ENCODE assay signal across 9 cellular contexts in the genomic region with DNA sequence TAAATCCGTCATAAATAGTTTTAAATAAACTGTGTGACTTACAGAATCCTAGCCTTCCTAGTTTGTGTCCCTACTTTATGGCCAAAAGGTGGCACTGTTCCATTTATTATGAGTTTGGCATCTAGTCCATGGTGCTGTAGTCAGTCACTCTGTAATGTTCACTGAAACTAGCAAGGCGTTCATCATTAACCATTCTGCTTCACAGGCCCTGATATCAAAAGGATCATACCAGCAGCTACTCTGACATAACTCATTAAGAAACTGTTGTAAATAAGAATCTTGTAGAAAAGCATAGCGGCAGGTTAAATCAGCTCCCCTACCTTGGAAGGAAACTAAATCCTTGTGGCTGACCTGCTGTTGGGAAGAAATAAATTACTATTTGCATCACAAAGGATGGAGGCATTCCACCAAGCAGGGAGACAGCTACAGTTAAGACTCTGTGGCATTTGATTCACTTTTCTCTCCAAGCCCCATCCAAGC.
DNase-seq lines count a peak whose midpoint lies in the region; ATAC-seq and TF ChIP-seq lines count a peak whose summit lies in the region.
"Had no signal": no experiment of that assay in that cellular context is flagged by ENCODE, and none has a peak within 500 bp of the region (broad histone marks: within the 10 kb centered on the region; RNA-seq: fewer than 3 reads in every experiment).

No MANE protein-coding gene starts in this region.

- no peak for TF ChIP-seq EP300 in tibial nerve (IDR thresholded peaks at IDR 0.05)

- no peak overlapping the region for H3K27ac Mint-ChIP-seq in activated T-helper 2 cell treated with anti-CD3 and anti-CD28 coated beads, Interferon-gamma antibody, Interleukin-2, Interleukin-4, amounts not matched to agents 10 μg/mL and 5 μg/mL and 100 μg/mL, durations not matched to agents 14 hours and 24 hours and 36 hours
- H3K27ac Mint-ChIP-seq: CD4-positive, CD25-positive, alpha-beta regulatory T cell had no signal

- intact Hi-C loops in activated T-helper 2 cell treated with anti-CD3 and anti-CD28 coated beads, Interferon-gamma antibody, Interleukin-2, Interleukin-4, amounts not matched to agents 10 μg/mL and 5 μg/mL and 100 μg/mL, durations not matched to agents 14 hours and 24 hours and 36 hours (cut with micrococcal nuclease) = no loop called here

- no peak for TF ChIP-seq POLR2A in tibial nerve (IDR thresholded peaks at IDR 0.05)

- H3K27ac ChIP-seq in HUES6 (ENCODE audit: low read depth, low read length) (no peak overlapping the region), right atrium auricular region (no peak overlapping the region), tibial nerve (no peak overlapping the region)

- no peaks in the 10 kb centered on the region for H3K27me3 ChIP-seq in HUES6 (ENCODE audit: control insufficient read depth, insufficient read depth, low read length)
- H3K27me3 ChIP-seq in right atrium auricular region = no peaks in the 10 kb centered on the region
- H3K27me3 ChIP-seq in tibial nerve = no peaks in the 10 kb centered on the region

- H3K36me3 ChIP-seq in HUES6 (ENCODE audit: control insufficient read depth, insufficient read depth, low read length) = no peaks in the 10 kb centered on the region
- no peaks in the 10 kb centered on the region for H3K36me3 ChIP-seq in right atrium auricular region
- no peaks in the 10 kb centered on the region for H3K36me3 ChIP-seq in tibial nerve

- no peak for ATAC-seq in HG03025 (IDR thresholded peaks at IDR 0.05; ENCODE audit: low FRiP score, unreplicated experiment)

- no peaks in the 10 kb centered on the region for H3K4me1 Mint-ChIP-seq in activated T-helper 2 cell treated with anti-CD3 and anti-CD28 coated beads, Interferon-gamma antibody, Interleukin-2, Interleukin-4, amounts not matched to agents 10 μg/mL and 5 μg/mL and 100 μg/mL, durations not matched to agents 14 hours and 24 hours and 36 hours (ENCODE audit: low read depth)
- H3K4me1 Mint-ChIP-seq: CD4-positive, CD25-positive, alpha-beta regulatory T cell had no signal

- DNase-seq in NCI-H748 (lab: John Stamatoyannopoulos, UW; ENCODE audit: unreplicated experiment) (peak; percentile 18), NCI-H748 treated with DMSO at 0.1 percent for 48 hours (lab: John Stamatoyannopoulos, UW) (no peak), SK-N-DZ (ENCODE audit: low spot score) (peak; percentile 20), right atrium auricular region (ENCODE audit: low spot score) (no peak), tibial nerve (ENCODE audit: low spot score in 2 of 2) (peak in 1 of 2 donors; percentile 28)
- DNase-seq in activated T-helper 2 cell treated with anti-CD3 and anti-CD28 coated beads, Interferon-gamma antibody, Interleukin-2, Interleukin-4, amounts not matched to agents 10 μg/mL and 5 μg/mL and 100 μg/mL, durations not matched to agents 14 hours and 24 hours and 36 hours (ENCODE audit: low spot score) = no peak

- H3K4me3 ChIP-seq in HUES6 (ENCODE audit: low read depth, low read length) (peak overlapping the region; percentile 49), right atrium auricular region (no peak overlapping the region), tibial nerve (no peak overlapping the region)

- TF ChIP-seq CTCF in right atrium auricular region (IDR thresholded peaks at IDR 0.05) = peak; percentile 17 to 63
- peak in 4 of 5 experiments; percentile 12 to 45 (median 42) for TF ChIP-seq CTCF in tibial nerve (IDR thresholded peaks at IDR 0.05)

- no peak overlapping the region for H3K4me3 Mint-ChIP-seq in activated T-helper 2 cell treated with anti-CD3 and anti-CD28 coated beads, Interferon-gamma antibody, Interleukin-2, Interleukin-4, amounts not matched to agents 10 μg/mL and 5 μg/mL and 100 μg/mL, durations not matched to agents 14 hours and 24 hours and 36 hours (ENCODE audit: low read depth)
- H3K4me3 Mint-ChIP-seq: CD4-positive, CD25-positive, alpha-beta regulatory T cell had no signal

- H3K9ac ChIP-seq in HUES6 (ENCODE audit: low read length) = no peak overlapping the region

- H3K27me3 Mint-ChIP-seq in activated T-helper 2 cell treated with anti-CD3 and anti-CD28 coated beads, Interferon-gamma antibody, Interleukin-2, Interleukin-4, amounts not matched to agents 10 μg/mL and 5 μg/mL and 100 μg/mL, durations not matched to agents 14 hours and 24 hours and 36 hours (ENCODE audit: low read depth) = no peaks in the 10 kb centered on the region
- H3K27me3 Mint-ChIP-seq: CD4-positive, CD25-positive, alpha-beta regulatory T cell had no signal

- WGBS in tibial nerve, 2 donors = 12 to 21% methylated on average over 3 of the region's 3 CpGs

- peaks cover 14% of the 10 kb centered on the region for H3K4me1 ChIP-seq in HUES6 (ENCODE audit: control insufficient read depth, insufficient read depth, low read length)
- H3K4me1 ChIP-seq in right atrium auricular region = no peaks in the 10 kb centered on the region
- H3K4me1 ChIP-seq in tibial nerve = no peaks in the 10 kb centered on the region

- H3K9me3 ChIP-seq in HUES6 (ENCODE audit: control insufficient read depth, insufficient read depth, low read depth, low read length) (no peaks in the 10 kb centered on the region), right atrium auricular region (no peaks in the 10 kb centered on the region), tibial nerve (no peaks in the 10 kb centered on the region)

- no peaks in the 10 kb centered on the region for H3K36me3 Mint-ChIP-seq in activated T-helper 2 cell treated with anti-CD3 and anti-CD28 coated beads, Interferon-gamma antibody, Interleukin-2, Interleukin-4, amounts not matched to agents 10 μg/mL and 5 μg/mL and 100 μg/mL, durations not matched to agents 14 hours and 24 hours and 36 hours (ENCODE audit: low read depth)
- H3K36me3 Mint-ChIP-seq: CD4-positive, CD25-positive, alpha-beta regulatory T cell had no signal

- H3K9me3 Mint-ChIP-seq in activated T-helper 2 cell treated with anti-CD3 and anti-CD28 coated beads, Interferon-gamma antibody, Interleukin-2, Interleukin-4, amounts not matched to agents 10 μg/mL and 5 μg/mL and 100 μg/mL, durations not matched to agents 14 hours and 24 hours and 36 hours = no peaks in the 10 kb centered on the region

Comparison
In these comparisons a context has a peak if more than half of its experiments do, and no peak if none do; other contexts are left out.
1. DNase-seq: peak in NCI-H748 (single experiment) and SK-N-DZ (single experiment); none in NCI-H748 treated with DMSO at 0.1 percent for 48 hours (single experiment), right atrium auricular region (single experiment) and activated T-helper 2 cell treated with anti-CD3 and anti-CD28 coated beads, Interferon-gamma antibody, Interleukin-2, Interleukin-4, amounts not matched to agents 10 μg/mL and 5 μg/mL and 100 μg/mL, durations not matched to agents 14 hours and 24 hours and 36 hours (single experiment).